Comparison of ENCODE assay signal across 17 cellular contexts in the genomic region with DNA sequence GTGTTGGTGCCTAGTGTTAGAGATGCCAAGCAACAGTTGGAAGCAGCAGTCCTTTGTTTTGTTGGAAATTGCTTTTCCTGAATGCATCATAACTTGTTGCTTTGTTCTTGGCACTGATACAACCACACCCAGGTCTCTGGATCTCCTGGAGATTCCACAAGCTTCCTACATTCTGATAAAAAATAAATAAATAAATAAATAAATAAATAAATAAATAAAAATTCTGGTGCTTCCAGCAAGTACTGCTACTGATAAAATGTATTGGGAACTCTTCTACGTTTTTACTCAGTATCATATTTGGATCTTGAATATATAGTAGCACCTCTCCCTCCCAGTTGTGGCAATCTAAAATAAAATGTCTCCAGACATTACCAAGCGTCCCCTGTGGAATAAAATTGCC.
DNase-seq lines count a peak whose midpoint lies in the region; ATAC-seq, FAIRE-seq and TF ChIP-seq lines count a peak whose summit lies in the region.
"Had no signal": no experiment of that assay in that cellular context is flagged by ENCODE, and none has a peak within 500 bp of the region (broad histone marks: within the 10 kb centered on the region; RNA-seq: fewer than 3 reads in every experiment).

No MANE protein-coding gene starts in this region.

- no peak overlapping the region for H3K4me2 ChIP-seq in A549
- no peak overlapping the region for H3K4me2 ChIP-seq in mammary epithelial cell (ENCODE audit: insufficient read depth, low read depth, low read length)

- H3K4me1 ChIP-seq in A549 (no peaks in the 10 kb centered on the region), mammary epithelial cell (ENCODE audit: insufficient read depth, low read length) (no peaks in the 10 kb centered on the region)
- H3K4me1 ChIP-seq in CD4-positive, alpha-beta memory T cell (ENCODE audit: insufficient read depth, low read length), result no peaks in the 10 kb centered on the region
- H3K4me1 ChIP-seq: BE2C, Caco-2, HAP-1 had no signal

- H4K20me1 ChIP-seq in mammary epithelial cell (ENCODE audit: insufficient read depth, low read length), result no peaks in the 10 kb centered on the region

- POLR2A ChIA-PET in A549 (lab: Yijun Ruan, JAX), result no interaction called here
- POLR2A ChIA-PET in CD4-positive, alpha-beta memory T cell (lab: Charles Lee; ENCODE audit: partially characterized antibody), result no interaction called here

- H2AFZ ChIP-seq in mammary epithelial cell (ENCODE audit: low read depth, low read length), result peak overlapping the region; percentile 11
- H2AFZ ChIP-seq: GM23248 had no signal

- H3K36me3 Mint-ChIP-seq in CD4-positive, alpha-beta memory T cell, result no peaks in the 10 kb centered on the region
- H3K36me3 Mint-ChIP-seq: CD4-positive, CD25-positive, alpha-beta regulatory T cell had no signal

- in situ Hi-C loops in mammary epithelial cell (cut with MboI; ENCODE audit: low sequenced_read_pairs in 2 of 2), result no loop called here

- intact Hi-C loops in mammary epithelial cell (cut with micrococcal nuclease) (no loop called here), sciatic nerve (cut with DNase I) (no loop called here)
- intact Hi-C loops in CD4-positive, alpha-beta memory T cell (cut with micrococcal nuclease), result no loop called here

- H3K9me3 ChIP-seq in A549 (no peaks in the 10 kb centered on the region; the same call in 2 of the 3 replicates), mammary epithelial cell (replicated peaks; ENCODE audit: insufficient read depth, low read length) (peaks cover 8% of the 10 kb centered on the region)
- H3K9me3 ChIP-seq in CD4-positive, alpha-beta memory T cell (ENCODE audit: control insufficient read depth in 1 of 2, low read length in 2 of 2), result no peaks in the 10 kb centered on the region
- H3K9me3 ChIP-seq: BE2C, Caco-2, HAP-1 had no signal

- H3K27me3 Mint-ChIP-seq in CD4-positive, alpha-beta memory T cell, result no peaks in the 10 kb centered on the region
- H3K27me3 Mint-ChIP-seq: CD4-positive, CD25-positive, alpha-beta regulatory T cell had no signal

- H3K27ac ChIP-seq in A549 (no peak overlapping the region), mammary epithelial cell (ENCODE audit: insufficient read depth, low read depth, low read length) (no peak overlapping the region)
- H3K27ac ChIP-seq in CD4-positive, alpha-beta memory T cell (ENCODE audit: low read depth, low read length), result no peak overlapping the region
- H3K27ac ChIP-seq: GM23248 had no signal

- H3K79me2 ChIP-seq in mammary epithelial cell (ENCODE audit: insufficient read depth, low read length), result no peaks in the 10 kb centered on the region

- ATAC-seq in A549, result no peak
- ATAC-seq in sciatic nerve, result no peak

- H3K4me3 Mint-ChIP-seq in CD4-positive, alpha-beta memory T cell, result no peak overlapping the region
- H3K4me3 Mint-ChIP-seq: CD4-positive, CD25-positive, alpha-beta regulatory T cell had no signal

- no peak overlapping the region for H3K9ac ChIP-seq in mammary epithelial cell (ENCODE audit: insufficient read depth, low read length)
- H3K9ac ChIP-seq: GM23248 had no signal

- 11% methylated on average over 2 of the region's 2 CpGs for WGBS in A549 (ENCODE audit: missing lambda C conversion rate)
- 65% methylated on average over 2 of the region's 2 CpGs for WGBS in mammary epithelial cell (ENCODE audit: low coverage, missing lambda C conversion rate)

- TF ChIP-seq EP300 in A549 (IDR thresholded peaks at IDR 0.05), result no peak

- H3K27ac Mint-ChIP-seq in CD4-positive, alpha-beta memory T cell, result no peak overlapping the region
- H3K27ac Mint-ChIP-seq: CD4-positive, CD25-positive, alpha-beta regulatory T cell had no signal

- DNase-seq in A549 (ENCODE audit: low read depth in 1 of 2, low spot score in 1 of 2) (no peak), NCI-H226 (peak; percentile 9), mammary epithelial cell (peak; percentile 8), fibroblast of pulmonary artery (ENCODE audit: low read depth) (peak; percentile 61), sciatic nerve (ENCODE audit: low spot score) (no peak)
- no peak for DNase-seq in activated CD4-positive, alpha-beta T cell treated with anti-CD3 and anti-CD28 coated beads, Interleukin-2, amount 50 U/mL, for 4 hours
- no peak for DNase-seq in CD4-positive, alpha-beta memory T cell
- DNase-seq: ACHN; BE2C; C1 segment of cervical spinal cord; Caco-2; CD4-positive, CD25-positive, alpha-beta regulatory T cell; GM23248 had no signal

- no peak for TF ChIP-seq CTCF in A549 (IDR thresholded peaks at IDR 0.05)
- TF ChIP-seq CTCF in mammary epithelial cell (conservative IDR thresholded peaks at IDR 0.05 in 1 of 2, IDR thresholded peaks at IDR 0.05 in 1 of 2; ENCODE audit: extremely low read depth in 1 of 2, insufficient read depth in 1 of 2, low read depth in 1 of 2, low read length in 2 of 2), result no peak
- no peak for TF ChIP-seq CTCF in fibroblast of pulmonary artery (IDR thresholded peaks at IDR 0.05; ENCODE audit: low read length, missing control alignments)

- H3K4me3 ChIP-seq in A549 (no peak overlapping the region), mammary epithelial cell (replicated peaks in 1 of 3; ENCODE audit: insufficient read depth in 1 of 3, low read depth in 2 of 3, low read length in 3 of 3) (no peak overlapping the region), fibroblast of pulmonary artery (replicated peaks; ENCODE audit: low read depth, low read length) (no peak overlapping the region)
- H3K4me3 ChIP-seq in CD4-positive, alpha-beta memory T cell (ENCODE audit: low read length in 2 of 2), result no peak overlapping the region
- H3K4me3 ChIP-seq: GM23248, HAP-1 had no signal

- no peaks in the 10 kb centered on the region for H3K27me3 ChIP-seq in mammary epithelial cell (ENCODE audit: insufficient read depth, low read length)
- H3K27me3 ChIP-seq in CD4-positive, alpha-beta memory T cell (ENCODE audit: insufficient read depth, low read length), result no peaks in the 10 kb centered on the region
- H3K27me3 ChIP-seq: BE2C had no signal

- no peaks in the 10 kb centered on the region for H3K36me3 ChIP-seq in mammary epithelial cell (ENCODE audit: insufficient read depth, low read length)
- H3K36me3 ChIP-seq in CD4-positive, alpha-beta memory T cell (ENCODE audit: insufficient read depth, low read length), result no peaks in the 10 kb centered on the region
- H3K36me3 ChIP-seq: BE2C, HAP-1 had no signal

- H3K4me1 Mint-ChIP-seq in CD4-positive, alpha-beta memory T cell, result no peaks in the 10 kb centered on the region
- H3K4me1 Mint-ChIP-seq: CD4-positive, CD25-positive, alpha-beta regulatory T cell had no signal

- CTCF ChIA-PET in A549 (lab: Yijun Ruan, JAX), result no interaction called here
- CTCF ChIA-PET in mammary epithelial cell (lab: Charles Lee; ENCODE audit: low non-redundant PET), result no interaction called here
- CTCF ChIA-PET in CD4-positive, alpha-beta memory T cell (lab: Charles Lee; ENCODE audit: partially characterized antibody), result no interaction called here

- no peak for FAIRE-seq in A549 (lab: Jason Lieb, UNC)
- FAIRE-seq: D721Med, G401.6, GM12891 had no signal

- no peak for TF ChIP-seq RAD21 in A549 (conservative IDR thresholded peaks at IDR 0.05 in 1 of 2, IDR thresholded peaks at IDR 0.05 in 1 of 2)

- BruUV-seq in mammary epithelial cell (replicated peaks; lab: Mats Ljungman, UMichigan), result no TSS peak

- no peak for TF ChIP-seq POLR2A in A549 (IDR thresholded peaks at IDR 0.05; ENCODE audit: low read length)

- dilution Hi-C loops in mammary epithelial cell (cut with HindIII; ENCODE audit: low sequenced_read_pairs), result no loop called here

- peaks cover 2 to 21% (median 7%) of the 10 kb centered on the region in 8 donors for H3K9me3 Mint-ChIP-seq in CD4-positive, alpha-beta memory T cell

TF ChIP-seq in A549, 52 proteins besides CTCF, POLR2A, EP300 and RAD21:
- TF ChIP-seq BHLHE40 (IDR thresholded peaks at IDR 0.05; ENCODE audit: low read depth, low read length) (no peak), ZC3H11A (IDR thresholded peaks at IDR 0.05) (peak; percentile 24; the same call in 1 of the 2 replicates)

Comparison
In these comparisons a context has a peak if more than half of its experiments do, and no peak if none do; other contexts are left out.
1. DNase-seq: peak in NCI-H226 (single experiment), mammary epithelial cell (single experiment) and fibroblast of pulmonary artery (single experiment); none in A549 (0 of 2), activated CD4-positive, alpha-beta T cell treated with anti-CD3 and anti-CD28 coated beads, Interleukin-2, amount 50 U/mL, for 4 hours (0 of 2), sciatic nerve (single experiment) and CD4-positive, alpha-beta memory T cell (0 of 5).